13 cellular contexts compared by ENCODE assay signal in genomic region chr4:4659871-4660651, GRCh38.
DNase-seq lines count a peak whose midpoint lies in the region; TF ChIP-seq lines count a peak whose summit lies in the region.
"Had no signal": no experiment of that assay in that cellular context is flagged by ENCODE, and none has a peak within 500 bp of the region (broad histone marks: within the 10 kb centered on the region; RNA-seq: fewer than 3 reads in every experiment).

No MANE protein-coding gene starts in this region.

- H3K4me3 ChIP-seq in fibroblast of mammary gland (ENCODE audit: control insufficient read depth, low read depth, low read length): no peak overlapping the region
- H3K4me3 ChIP-seq: BLaER1 treated with 17β-estradiol and CSF1 and Interleukin-3, amounts not matched to agents 10 nM and 100 nM had no signal

- TF ChIP-seq CTCF in fibroblast of mammary gland (conservative IDR thresholded peaks at IDR 0.05; ENCODE audit: control insufficient read depth, insufficient read depth, low read depth, low read length): no peak

- DNase-seq in A172 (ENCODE audit: low spot score) (peak; percentile 94), HK-2 (ENCODE audit: unreplicated experiment) (peak; percentile 71), SIG-M5 treated with dmso at 0.1 percent for 504 hours (lab: John Stamatoyannopoulos, UW; ENCODE audit: unreplicated experiment) (peak; percentile 49), fibroblast of mammary gland (ENCODE audit: low read depth) (peak; percentile 94), NCI-H1436 (lab: John Stamatoyannopoulos, UW) (no peak), iPS-NIHi7 (ENCODE audit: extremely low spot score) (no peak), NCI-H1417 treated with DMSO at 0.1 percent for 48 hours (lab: John Stamatoyannopoulos, UW) (no peak), T1000 (lab: John Stamatoyannopoulos, UW) (no peak)
- DNase-seq: activated CD4-positive, CD25-positive, alpha-beta regulatory T cell treated with anti-CD3 and anti-CD28 coated beads, Interleukin-2, amount 50 U/mL, for 72 hours; activated naive CD8-positive, alpha-beta T cell treated with anti-CD3 and anti-CD28 coated beads for 36 hours; naive thymus-derived CD8-positive, alpha-beta T cell; NCI-H69 had no signal

Comparison
In these comparisons a context has a peak if more than half of its experiments do, and no peak if none do; other contexts are left out.
1. DNase-seq: peak in A172 (single experiment), HK-2 (single experiment), SIG-M5 treated with dmso at 0.1 percent for 504 hours (single experiment) and fibroblast of mammary gland (single experiment); none in NCI-H1436 (single experiment), iPS-NIHi7 (single experiment), NCI-H1417 treated with DMSO at 0.1 percent for 48 hours (single experiment) and T1000 (single experiment).